In genomic region chr22:49411236-49411635, GRCh38 we compare ENCODE assay signal across 16 cellular contexts.
"Had no signal": no experiment of that assay in that cellular context is flagged by ENCODE, and none has a peak within 500 bp of the region (broad histone marks: within the 10 kb centered on the region; RNA-seq: fewer than 3 reads in every experiment).

No MANE protein-coding gene starts in this region.

- H3K4me3 Mint-ChIP-seq: dendritic cell treated with granulocyte-macrophage colony-stimulating factor and Interleukin-4, amounts not matched to agents 40 ng/mL and 50 ng/mL, for 4 days; immature natural killer cell; naive B cell; neural crest cell had no signal

- H3K9me3 Mint-ChIP-seq: dendritic cell treated with granulocyte-macrophage colony-stimulating factor and Interleukin-4, amounts not matched to agents 40 ng/mL and 50 ng/mL, for 4 days; immature natural killer cell; neural crest cell had no signal

- H3K4me1 Mint-ChIP-seq: immature natural killer cell, naive B cell, neural crest cell had no signal

- H3K27ac Mint-ChIP-seq: dendritic cell treated with granulocyte-macrophage colony-stimulating factor and Interleukin-4, amounts not matched to agents 40 ng/mL and 50 ng/mL, for 4 days; immature natural killer cell; progenitor cell of endocrine pancreas had no signal

- ATAC-seq: foreskin keratinocyte, left cardiac atrium, left ventricle myocardium superior, right cardiac atrium had no signal

- H3K36me3 Mint-ChIP-seq: immature natural killer cell, naive B cell had no signal

- DNase-seq: erythroblast; foreskin keratinocyte; immature natural killer cell; kidney; left cardiac atrium; left ventricle myocardium superior; mesenchymal stem cell; naive B cell; ovary; right cardiac atrium; stimulated activated CD4-positive, alpha-beta T cell treated with anti-CD3 and anti-CD28 coated beads, Interleukin-2, amount 100 ng/mL, for 48 hours; stimulated activated naive CD4-positive, alpha-beta T cell treated with Interleukin-2 at 50 U/mL for 16 hours; trophoblast cell had no signal
